In the genomic region with DNA sequence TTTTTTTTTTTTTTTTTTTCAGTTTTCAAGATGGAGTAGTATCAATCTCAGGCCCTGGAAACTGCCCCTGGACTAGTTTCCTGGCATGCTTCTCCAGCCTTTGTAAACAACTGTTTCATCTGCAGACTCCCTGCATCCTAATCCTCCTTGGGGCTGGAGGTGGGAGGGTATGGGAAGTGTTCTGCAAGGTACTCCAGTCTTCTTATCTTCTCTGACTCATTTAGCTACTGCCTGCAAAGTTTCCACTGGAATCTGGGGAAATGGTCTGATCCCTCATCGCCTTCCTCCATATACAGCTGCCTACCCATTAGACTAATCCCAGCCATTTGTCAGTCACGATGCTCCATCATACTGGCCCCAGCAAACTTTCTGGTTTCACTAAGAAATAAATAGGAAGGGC, we compare ENCODE assay signal across 20 cellular contexts. TPM values are rescaled to one million over a fixed set of nuclear protein-coding genes. Genes with fewer than 3 reads are reported as not detected.
DNase-seq lines count a peak whose midpoint lies in the region; ATAC-seq and TF ChIP-seq lines count a peak whose summit lies in the region.
"Had no signal": no experiment of that assay in that cellular context is flagged by ENCODE, and none has a peak within 500 bp of the region (broad histone marks: within the 10 kb centered on the region; RNA-seq: fewer than 3 reads in every experiment).

No MANE protein-coding gene starts in this region.

- BruUV-seq in PC-3 (replicated peaks; lab: Mats Ljungman, UMichigan): no TSS peak

- CTCF ChIA-PET in PC-3 (lab: Charles Lee): interaction anchor here (0.6 to 1.1 kb wide), 3 partner anchors 12 to 132 kb away, joined by 3 to 6 read pairs (median 4); no protein-coding TSS in a partner anchor

- no peaks in the 10 kb centered on the region for H4K20me1 ChIP-seq in PC-3 (ENCODE audit: low read length)

- TF ChIP-seq CTCF in PC-3 (conservative IDR thresholded peaks at IDR 0.05; ENCODE audit: low read depth, low read length): no peak
- no peak for TF ChIP-seq CTCF in endodermal cell (conservative IDR thresholded peaks at IDR 0.05)
- TF ChIP-seq CTCF in omental fat pad (IDR thresholded peaks at IDR 0.05): no peak

- H3K9me3 ChIP-seq in PC-3 (ENCODE audit: low read length) (no peaks in the 10 kb centered on the region), endodermal cell (ENCODE audit: control insufficient read depth, low read length) (no peaks in the 10 kb centered on the region)
- H3K9me3 ChIP-seq: breast epithelium, Peyer's patch, testis had no signal

- 92 to 100% methylated on average over 1 to 2 of the region's 2 CpGs for WGBS in endodermal cell (ENCODE audit: insufficient coverage in 1 of 2, insufficient read length in 1 of 2), 2 experiments

- ATAC-seq in PC-3 (peak; percentile 2; the same call in 1 of the 2 replicates), omental fat pad (ENCODE audit: low FRiP score) (peak; percentile 77)
- ATAC-seq in effector memory CD8-positive, alpha-beta T cell (replicated peaks): no peak

- H3K4me3 ChIP-seq in PC-3 (ENCODE audit: low read length) (no peak overlapping the region), endodermal cell (ENCODE audit: low read length) (no peak overlapping the region)
- H3K4me3 ChIP-seq: breast epithelium, lung, Peyer's patch, testis had no signal

- DNase-seq in NCI-H2227 (lab: John Stamatoyannopoulos, UW; ENCODE audit: unreplicated experiment) (peak; percentile 26), NCI-H2227 treated with DMSO at 0.1 percent for 48 hours (lab: John Stamatoyannopoulos, UW) (no peak), PC-3 (peak; percentile 35), endodermal cell (peak; percentile 54), omental fat pad (ENCODE audit: low spot score) (no peak), NCI-H1105 treated with DMSO at 0.1 percent for 48 hours (lab: John Stamatoyannopoulos, UW) (no peak), middle frontal gyrus (ENCODE audit: extremely low spot score, low spot score) (no peak)
- no peak for DNase-seq in effector memory CD8-positive, alpha-beta T cell
- DNase-seq: activated gamma-delta T cell; DMS79 treated with DMSO at 0.1 percent for 48 hours; effector memory CD4-positive, alpha-beta T cell; foreskin melanocyte; NCI-H187 treated with DMSO at 0.1 percent for 48 hours; NCI-H526 treated with DMSO at 0.1 percent for 48 hours; Peyer's patch; stimulated activated CD4-positive, alpha-beta T cell treated with anti-CD3 and anti-CD28 coated beads, Interleukin-4, amount 100 ng/mL, for 4 hours; testis had no signal

- H3K4me3 Mint-ChIP-seq in endodermal cell: no peak overlapping the region
- no peak overlapping the region for H3K4me3 Mint-ChIP-seq in effector memory CD8-positive, alpha-beta T cell

- no peaks in the 10 kb centered on the region for H3F3A ChIP-seq in PC-3 (ENCODE audit: low read length, unreplicated experiment)

- H3K27ac Mint-ChIP-seq in endodermal cell: no peak overlapping the region
- H3K27ac Mint-ChIP-seq in effector memory CD8-positive, alpha-beta T cell: no peak overlapping the region

- intact Hi-C loops in PC-3 (cut with micrococcal nuclease): no loop called here

- H3K36me3 ChIP-seq in PC-3 (ENCODE audit: low read depth, low read length) (no peaks in the 10 kb centered on the region), endodermal cell (ENCODE audit: control insufficient read depth, insufficient read depth, low read length) (no peaks in the 10 kb centered on the region)
- H3K36me3 ChIP-seq: breast epithelium, Peyer's patch had no signal

- no peak overlapping the region for H3K27ac ChIP-seq in PC-3 (ENCODE audit: low read length)
- peak overlapping the region; percentile 53 for H3K27ac ChIP-seq in endodermal cell (ENCODE audit: low read depth, low read length)
- H3K27ac ChIP-seq: 22Rv1, breast epithelium, Peyer's patch, testis had no signal

- H3K9me2 ChIP-seq in PC-3 (replicated peaks; ENCODE audit: low read length): no peaks in the 10 kb centered on the region

- H3K4me2 ChIP-seq in PC-3 (ENCODE audit: low read length): no peak overlapping the region

- H3K27me3 ChIP-seq in PC-3 (ENCODE audit: low read length): no peaks in the 10 kb centered on the region
- peaks cover 26% of the 10 kb centered on the region for H3K27me3 ChIP-seq in endodermal cell (ENCODE audit: control insufficient read depth, insufficient read depth, low read length, poor library complexity, severe bottlenecking)
- H3K27me3 ChIP-seq: breast epithelium, testis had no signal

- H2AFZ ChIP-seq in PC-3 (ENCODE audit: low read length): no peak overlapping the region

- H3K4me1 Mint-ChIP-seq in endodermal cell: no peaks in the 10 kb centered on the region
- peaks cover 14 to 16% of the 10 kb centered on the region in 2 donors for H3K4me1 Mint-ChIP-seq in effector memory CD8-positive, alpha-beta T cell (ENCODE audit: low read depth in 2 of 2)

- H3K79me2 ChIP-seq in PC-3 (ENCODE audit: low read length): no peaks in the 10 kb centered on the region

- no peaks in the 10 kb centered on the region for H3K36me3 Mint-ChIP-seq in endodermal cell (ENCODE audit: low read depth)
- H3K36me3 Mint-ChIP-seq in effector memory CD8-positive, alpha-beta T cell (ENCODE audit: insufficient read depth): peaks cover 3% of the 10 kb centered on the region

- H3K27me3 Mint-ChIP-seq in endodermal cell (ENCODE audit: insufficient read depth): peaks cover 50% of the 10 kb centered on the region
- peaks cover 42% of the 10 kb centered on the region in 2 donors for H3K27me3 Mint-ChIP-seq in effector memory CD8-positive, alpha-beta T cell

- H3K9me3 Mint-ChIP-seq in endodermal cell: no peaks in the 10 kb centered on the region
- H3K9me3 Mint-ChIP-seq in effector memory CD8-positive, alpha-beta T cell: no peaks in the 10 kb centered on the region

- H3K4me1 ChIP-seq in PC-3 (ENCODE audit: insufficient read depth, low read length) (peaks cover 12% of the 10 kb centered on the region), endodermal cell (ENCODE audit: control insufficient read depth, insufficient read depth, low read length) (peaks cover 4% of the 10 kb centered on the region)

- POLR2A ChIA-PET in PC-3 (lab: Charles Lee; ENCODE audit: unreplicated experiment): interaction anchor here (0.7 kb wide), 1 partner anchor 32 kb away, joined by 5 read pairs; the partner anchor contains the start of gene NFE2L1

- no peak overlapping the region for H3K9ac ChIP-seq in PC-3 (ENCODE audit: low read length)
- no peak overlapping the region for H3K9ac ChIP-seq in endodermal cell (ENCODE audit: extremely low read depth, low read length, poor library complexity, severe bottlenecking)

RNA-seq across cellular contexts. Expression of gene COPZ2, which starts 21.5 kb away (rescaled TPM):
- 0.63 and 1.3 TPM in 2 replicates for total RNA-seq in PC-3 (2014; rRNA removed)
- total RNA-seq in endodermal cell: not detected
- 9.0 TPM for polyA plus RNA-seq in endodermal cell (2013, experiment 1 of 2)
- polyA plus RNA-seq in endodermal cell (2013, experiment 2 of 2): 1.4 TPM
- 10 to 100 TPM; 43.8 to 61.8 (median 49.7) TPM for total RNA-seq in omental fat pad

RNA-seq across cellular contexts. Expression of gene NFE2L1, which starts 32.0 kb away (rescaled TPM):
- total RNA-seq in PC-3 (2014; rRNA removed) (45.1 and 72.6 TPM in 2 replicates), endodermal cell (100 to 1,000 TPM; 122 to 135 TPM), omental fat pad (100 to 1,000 TPM; 144 to 255 (median 168) TPM)
- 123 TPM for polyA plus RNA-seq in endodermal cell (2013, experiment 1 of 2)
- 113 TPM for polyA plus RNA-seq in endodermal cell (2013, experiment 2 of 2)

RNA-seq across cellular contexts. Expression of gene CDK5RAP3, which starts 45.2 kb away (rescaled TPM):
- total RNA-seq in PC-3 (2014; rRNA removed): 193 and 209 TPM in 2 replicates
- 100 to 1,000 TPM; 171 to 198 TPM for total RNA-seq in endodermal cell
- polyA plus RNA-seq in endodermal cell (2013, experiment 1 of 2): 245 TPM
- polyA plus RNA-seq in endodermal cell (2013, experiment 2 of 2): 217 TPM
- 100 to 1,000 TPM in 2 of 4 donors, 10 to 100 TPM in 2; 72.4 to 156 (median 100) TPM for total RNA-seq in omental fat pad

RNA-seq across cellular contexts. Expression of gene PRR15L, which starts 58.4 kb away (rescaled TPM):
- total RNA-seq in PC-3 (2014; rRNA removed) (3.8 and 6.0 TPM in 2 replicates), endodermal cell (under 1 TPM; 0.57 to 0.60 TPM), omental fat pad (1 to 10 TPM in 2 of 4 donors, not detected in 2; 2.4 to 6.6 TPM)
- polyA plus RNA-seq in endodermal cell (2013, experiment 1 of 2): not detected
- polyA plus RNA-seq in endodermal cell (2013, experiment 2 of 2): not detected

Comparison
In these comparisons a context has a peak if more than half of its experiments do, and no peak if none do; other contexts are left out.
1. DNase-seq: peak in NCI-H2227 (single experiment), PC-3 (single experiment) and endodermal cell (single experiment); none in NCI-H2227 treated with DMSO at 0.1 percent for 48 hours (single experiment), omental fat pad (single experiment), effector memory CD8-positive, alpha-beta T cell (0 of 3), NCI-H1105 treated with DMSO at 0.1 percent for 48 hours (single experiment) and middle frontal gyrus (single experiment).
2. RNA of gene COPZ2, which starts 21.5 kb away (total RNA-seq): 43.8 to 61.8 TPM in omental fat pad; 0.63 to 1.3 TPM in PC-3 and not detected in endodermal cell; every median in the first group is over 10 times any median in the second.